7 cellular contexts compared by ENCODE assay signal in genomic region chr1:158527190-158527815, GRCh38. TPM values are rescaled to one million over a fixed set of nuclear protein-coding genes. Genes with fewer than 3 reads are reported as not detected.
DNase-seq lines count a peak whose midpoint lies in the region; ATAC-seq, FAIRE-seq and TF ChIP-seq lines count a peak whose summit lies in the region.

No MANE protein-coding gene starts in this region.

- POLR2A ChIA-PET in naive thymus-derived CD4-positive, alpha-beta T cell (lab: Charles Lee), result no interaction called here

- no peak overlapping the region for H3K27ac ChIP-seq in naive thymus-derived CD4-positive, alpha-beta T cell (ENCODE audit: low read depth, low read length)

- H3K9me3 Mint-ChIP-seq in naive thymus-derived CD4-positive, alpha-beta T cell, result peaks cover 0 to 20% (median 10%) of the 10 kb centered on the region in 11 donors

- TF ChIP-seq CTCF in GM12865 (IDR thresholded peaks at IDR 0.05; ENCODE audit: insufficient read depth, low read depth, low read length, missing control alignments), result peak; percentile 48

- H3K36me3 Mint-ChIP-seq in naive thymus-derived CD4-positive, alpha-beta T cell, result no peaks in the 10 kb centered on the region

- peak; percentile 39 for DNase-seq in GM12865 (ENCODE audit: low read depth)
- peak; percentile 55 for DNase-seq in LoVo (ENCODE audit: low spot score)
- peak; percentile 24 for DNase-seq in amniotic epithelial cell (ENCODE audit: low read depth)
- DNase-seq in naive thymus-derived CD4-positive, alpha-beta T cell, result peak in 2 of 9 donors; percentile 9 to 14
- no peak for DNase-seq in activated CD4-positive, alpha-beta T cell treated with anti-CD3 and anti-CD28 coated beads, Interleukin-2, amount 50 U/mL, for 4 hours
- no peak for DNase-seq in GM12891 (ENCODE audit: insufficient read length, low spot score)

- peaks cover 0 to 57% (median 31%) of the 10 kb centered on the region in 5 donors for H3K27me3 Mint-ChIP-seq in naive thymus-derived CD4-positive, alpha-beta T cell

- CTCF ChIA-PET in naive thymus-derived CD4-positive, alpha-beta T cell (lab: Charles Lee), result interaction anchor here (1.3 kb wide), 1 partner anchor 324 kb away, joined by 3 read pairs; no protein-coding TSS in a partner anchor

- H3K4me1 ChIP-seq in naive thymus-derived CD4-positive, alpha-beta T cell (ENCODE audit: control insufficient read depth in 2 of 2, insufficient read depth in 2 of 2, low read length in 2 of 2), result no peaks in the 10 kb centered on the region

- H3K36me3 ChIP-seq in naive thymus-derived CD4-positive, alpha-beta T cell (ENCODE audit: control insufficient read depth in 2 of 3, insufficient read depth in 3 of 3, low read length in 3 of 3), result no peaks in the 10 kb centered on the region

- intact Hi-C loops in naive thymus-derived CD4-positive, alpha-beta T cell (cut with micrococcal nuclease), result loop anchor here in 1 of 2 donors (2.0 kb wide), 1 partner anchor 281 kb away; no protein-coding TSS in a partner anchor

- no peak for FAIRE-seq in GM12891 (lab: Jason Lieb, UNC)

- H3K27ac Mint-ChIP-seq in naive thymus-derived CD4-positive, alpha-beta T cell, result no peak overlapping the region

- TF ChIP-seq POLR2A in GM12891 (IDR thresholded peaks at IDR 0.05; ENCODE audit: low read depth, low read length), result no peak

- no peaks in the 10 kb centered on the region for H3K27me3 ChIP-seq in naive thymus-derived CD4-positive, alpha-beta T cell (ENCODE audit: control insufficient read depth in 2 of 2, insufficient read depth in 2 of 2, low read length in 2 of 2)

- H3K4me1 Mint-ChIP-seq in naive thymus-derived CD4-positive, alpha-beta T cell, result no peaks in the 10 kb centered on the region

- peak; percentile 59 for ATAC-seq in naive thymus-derived CD4-positive, alpha-beta T cell
- no peak for ATAC-seq in HG02840 (IDR thresholded peaks at IDR 0.05; ENCODE audit: low FRiP score, unreplicated experiment)

- no peak overlapping the region for H3K4me3 Mint-ChIP-seq in naive thymus-derived CD4-positive, alpha-beta T cell

- H3K4me3 ChIP-seq in GM12865 (ENCODE audit: low read depth, low read length), result no peak overlapping the region
- no peak overlapping the region for H3K4me3 ChIP-seq in naive thymus-derived CD4-positive, alpha-beta T cell (ENCODE audit: low read length)

- H3K9me3 ChIP-seq in naive thymus-derived CD4-positive, alpha-beta T cell (ENCODE audit: control insufficient read depth in 2 of 3, low read length in 3 of 3), result no peaks in the 10 kb centered on the region

TF ChIP-seq in GM12891, 5 proteins besides CTCF, POLR2A, EP300 and RAD21:
- TF ChIP-seq POU2F2 (IDR thresholded peaks at IDR 0.05; ENCODE audit: low read depth, low read length), result no peak
- TF ChIP-seq TAF1 (IDR thresholded peaks at IDR 0.05; ENCODE audit: low read depth, low read length), result no peak
- no peak for TF ChIP-seq POLR2AphosphoS5 (IDR thresholded peaks at IDR 0.05; ENCODE audit: low read depth, low read length)
- TF ChIP-seq PAX5 (IDR thresholded peaks at IDR 0.05; ENCODE audit: insufficient read depth, low read length, severe bottlenecking), result no peak
- no peak for TF ChIP-seq SPI1 (IDR thresholded peaks at IDR 0.05; ENCODE audit: low read depth, low read length)

RNA-seq across cellular contexts. Expression of gene OR6Y1, which starts 26.9 kb away (rescaled TPM):
- total RNA-seq in naive thymus-derived CD4-positive, alpha-beta T cell, result not detected
- polyA plus RNA-seq in naive thymus-derived CD4-positive, alpha-beta T cell, result not detected
- polyA plus RNA-seq in GM12891 (2012; ENCODE audit: low read depth, missing spikeins), result not detected

RNA-seq across cellular contexts. Expression of gene OR6P1, which starts 43.1 kb away (rescaled TPM):
- not detected for total RNA-seq in naive thymus-derived CD4-positive, alpha-beta T cell
- polyA plus RNA-seq in naive thymus-derived CD4-positive, alpha-beta T cell, result not detected
- not detected for polyA plus RNA-seq in GM12891 (2012; ENCODE audit: low read depth, missing spikeins)

RNA-seq across cellular contexts. Expression of gene OR10X1, which starts 52.4 kb away (rescaled TPM):
- not detected for total RNA-seq in naive thymus-derived CD4-positive, alpha-beta T cell
- polyA plus RNA-seq in naive thymus-derived CD4-positive, alpha-beta T cell, result not detected
- polyA plus RNA-seq in GM12891 (2012; ENCODE audit: low read depth, missing spikeins), result not detected

RNA-seq across cellular contexts. Expression of gene OR10R2, which starts 55.3 kb away (rescaled TPM):
- total RNA-seq in naive thymus-derived CD4-positive, alpha-beta T cell, result not detected
- not detected for polyA plus RNA-seq in naive thymus-derived CD4-positive, alpha-beta T cell
- not detected for polyA plus RNA-seq in GM12891 (2012; ENCODE audit: low read depth, missing spikeins)

Comparison
In these comparisons a context has a peak if more than half of its experiments do, and no peak if none do; other contexts are left out.
1. DNase-seq: peak in GM12865 (single experiment), LoVo (single experiment) and amniotic epithelial cell (single experiment); none in activated CD4-positive, alpha-beta T cell treated with anti-CD3 and anti-CD28 coated beads, Interleukin-2, amount 50 U/mL, for 4 hours (0 of 2) and GM12891 (single experiment).